In the genomic region with DNA sequence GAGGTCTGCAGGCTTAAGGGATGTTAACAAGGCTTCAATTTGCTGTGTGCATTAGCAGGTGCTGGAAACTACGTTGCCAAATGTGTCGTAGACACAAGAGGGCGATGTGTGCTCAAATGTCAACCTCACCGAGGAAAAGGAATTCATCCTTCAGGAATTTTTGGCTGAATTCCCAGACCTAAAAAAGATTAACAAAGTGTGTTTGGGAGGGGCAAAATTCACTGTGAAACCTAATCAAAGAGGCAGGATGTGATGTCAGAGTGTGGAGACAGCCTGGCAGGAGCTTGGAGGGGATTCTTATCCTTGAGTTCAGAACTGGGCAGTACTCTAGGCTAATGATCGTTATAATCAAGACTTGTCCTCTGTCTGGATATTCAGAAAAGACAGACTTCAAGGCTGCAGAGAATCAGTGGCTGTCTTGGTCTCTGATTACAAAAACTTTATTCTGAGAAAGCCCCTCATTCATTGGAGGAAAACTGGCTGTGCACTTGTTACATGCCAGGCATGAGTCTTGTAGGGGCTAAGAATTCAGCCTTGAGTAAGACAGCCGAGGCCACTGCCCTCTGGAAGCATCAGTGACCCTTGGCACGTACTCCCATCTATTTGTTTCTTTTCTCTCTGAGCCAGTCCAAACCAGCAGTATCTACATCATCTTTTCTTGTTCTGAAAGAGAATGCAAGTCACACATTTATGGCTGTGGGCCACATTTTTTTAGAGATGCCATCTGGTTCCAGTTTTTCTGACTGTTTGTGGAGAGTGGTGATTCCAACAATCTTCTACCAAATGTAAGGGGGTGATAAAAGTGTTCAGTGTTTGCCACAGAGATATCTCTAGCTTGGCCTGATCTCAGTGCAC, we compare ENCODE assay signal across 10 cellular contexts. TPM values are rescaled to one million over a fixed set of nuclear protein-coding genes. Genes with fewer than 3 reads are reported as not detected.
DNase-seq lines count a peak whose midpoint lies in the region; ATAC-seq and TF ChIP-seq lines count a peak whose summit lies in the region.
"Had no signal": no experiment of that assay in that cellular context is flagged by ENCODE, and none has a peak within 500 bp of the region (broad histone marks: within the 10 kb centered on the region; RNA-seq: fewer than 3 reads in every experiment).

No MANE protein-coding gene starts in this region.

- H3K9me3 Mint-ChIP-seq in CD4-positive, alpha-beta T cell, result no peaks in the 10 kb centered on the region
- H3K9me3 Mint-ChIP-seq in endothelial cell (ENCODE audit: unreplicated experiment) (no peaks in the 10 kb centered on the region), memory B cell (no peaks in the 10 kb centered on the region)
- no peaks in the 10 kb centered on the region for H3K9me3 Mint-ChIP-seq in activated T-helper 2 cell treated with anti-CD3 and anti-CD28 coated beads, Interferon-gamma antibody, Interleukin-2, Interleukin-4, amounts not matched to agents 10 μg/mL and 5 μg/mL and 100 μg/mL, durations not matched to agents 14 hours and 24 hours and 36 hours

- peaks cover 11 to 19% (median 18%) of the 10 kb centered on the region in 4 donors for H3K4me1 ChIP-seq in upper lobe of left lung

- no peaks in the 10 kb centered on the region for H3K36me3 Mint-ChIP-seq in CD4-positive, alpha-beta T cell (ENCODE audit: low read depth)
- H3K36me3 Mint-ChIP-seq in endothelial cell (ENCODE audit: low read depth, unreplicated experiment), result no peaks in the 10 kb centered on the region
- no peaks in the 10 kb centered on the region for H3K36me3 Mint-ChIP-seq in memory B cell
- H3K36me3 Mint-ChIP-seq in activated T-helper 2 cell treated with anti-CD3 and anti-CD28 coated beads, Interferon-gamma antibody, Interleukin-2, Interleukin-4, amounts not matched to agents 10 μg/mL and 5 μg/mL and 100 μg/mL, durations not matched to agents 14 hours and 24 hours and 36 hours (ENCODE audit: low read depth), result no peaks in the 10 kb centered on the region

- H3K4me1 Mint-ChIP-seq in CD4-positive, alpha-beta T cell (ENCODE audit: low read depth), result peaks cover 25% of the 10 kb centered on the region
- H3K4me1 Mint-ChIP-seq in endothelial cell (ENCODE audit: unreplicated experiment) (no peaks in the 10 kb centered on the region), memory B cell (peaks cover 23% of the 10 kb centered on the region)
- H3K4me1 Mint-ChIP-seq in activated T-helper 2 cell treated with anti-CD3 and anti-CD28 coated beads, Interferon-gamma antibody, Interleukin-2, Interleukin-4, amounts not matched to agents 10 μg/mL and 5 μg/mL and 100 μg/mL, durations not matched to agents 14 hours and 24 hours and 36 hours (ENCODE audit: low read depth), result peaks cover 34% of the 10 kb centered on the region

- peak in 1 of 4 donors; percentile 10 for TF ChIP-seq POLR2A in upper lobe of left lung (IDR thresholded peaks at IDR 0.05)

- no peak for ATAC-seq in CD4-positive, alpha-beta T cell (ENCODE audit: poor library complexity)
- ATAC-seq in GM19463 (IDR thresholded peaks at IDR 0.05; ENCODE audit: unreplicated experiment) (peak; percentile 38), memory B cell (ENCODE audit: low read depth) (no peak), upper lobe of left lung (ENCODE audit: low FRiP score in 2 of 2) (peak; percentile 79 to 83)

- H3K27ac ChIP-seq in CD4-positive, alpha-beta T cell (ENCODE audit: low read depth, low read length), result no peak overlapping the region
- H3K27ac ChIP-seq in upper lobe of left lung, result peak overlapping the region; percentile 65 to 75 (median 71)

- no peak for TF ChIP-seq CTCF in CD4-positive, alpha-beta T cell (IDR thresholded peaks at IDR 0.05)
- TF ChIP-seq CTCF in endothelial cell (IDR thresholded peaks at IDR 0.05; ENCODE audit: unreplicated experiment) (peak; percentile 31), upper lobe of left lung (IDR thresholded peaks at IDR 0.05) (peak; percentile 48 to 74 (median 54))

- WGBS in upper lobe of left lung, 2 donors, result 12 to 14% methylated on average over 5 to 7 of the region's 7 CpGs

- intact Hi-C loops in CD4-positive, alpha-beta T cell (cut with DNase I, micrococcal nuclease), result loop anchor here in 1 of 2 experiments (2.0 kb wide), 1 partner anchor 362 kb away; no protein-coding TSS in a partner anchor
- intact Hi-C loops in activated T-helper 2 cell treated with anti-CD3 and anti-CD28 coated beads, Interferon-gamma antibody, Interleukin-2, Interleukin-4, amounts not matched to agents 10 μg/mL and 5 μg/mL and 100 μg/mL, durations not matched to agents 14 hours and 24 hours and 36 hours (cut with micrococcal nuclease), result loop anchor here (5.0 kb wide), 1 partner anchor 361 kb away; no protein-coding TSS in a partner anchor

- H3K27ac Mint-ChIP-seq in CD4-positive, alpha-beta T cell, result peak overlapping the region; percentile 22
- no peak overlapping the region for H3K27ac Mint-ChIP-seq in endothelial cell (ENCODE audit: unreplicated experiment)
- H3K27ac Mint-ChIP-seq in memory B cell, result peak overlapping the region; percentile 48
- H3K27ac Mint-ChIP-seq in activated T-helper 2 cell treated with anti-CD3 and anti-CD28 coated beads, Interferon-gamma antibody, Interleukin-2, Interleukin-4, amounts not matched to agents 10 μg/mL and 5 μg/mL and 100 μg/mL, durations not matched to agents 14 hours and 24 hours and 36 hours, result no peak overlapping the region

- no peaks in the 10 kb centered on the region for H3K9me3 ChIP-seq in CD4-positive, alpha-beta T cell (ENCODE audit: control insufficient read depth, low read length)
- no peaks in the 10 kb centered on the region for H3K9me3 ChIP-seq in upper lobe of left lung

- CTCF ChIA-PET in CD4-positive, alpha-beta T cell (lab: Charles Lee), result no interaction called here

- DNase-seq in CD4-positive, alpha-beta T cell, result no peak
- DNase-seq in LoVo (ENCODE audit: low spot score) (peak; percentile 95), SHP77 treated with DMSO at 0.1 percent for 48 hours (lab: John Stamatoyannopoulos, UW) (peak; percentile 36), endothelial cell (ENCODE audit: low spot score) (peak; percentile 60), memory B cell (ENCODE audit: low spot score in 2 of 2) (no peak), upper lobe of left lung (peak in 1 of 2 donors; percentile 60)
- DNase-seq in activated T-helper 2 cell treated with anti-CD3 and anti-CD28 coated beads, Interferon-gamma antibody, Interleukin-2, Interleukin-4, amounts not matched to agents 10 μg/mL and 5 μg/mL and 100 μg/mL, durations not matched to agents 14 hours and 24 hours and 36 hours (ENCODE audit: low spot score), result no peak

- no peak overlapping the region for H3K4me3 Mint-ChIP-seq in CD4-positive, alpha-beta T cell
- H3K4me3 Mint-ChIP-seq in endothelial cell (ENCODE audit: unreplicated experiment) (no peak overlapping the region), memory B cell (no peak overlapping the region)
- H3K4me3 Mint-ChIP-seq in activated T-helper 2 cell treated with anti-CD3 and anti-CD28 coated beads, Interferon-gamma antibody, Interleukin-2, Interleukin-4, amounts not matched to agents 10 μg/mL and 5 μg/mL and 100 μg/mL, durations not matched to agents 14 hours and 24 hours and 36 hours (ENCODE audit: low read depth), result no peak overlapping the region

- no peaks in the 10 kb centered on the region for H3K36me3 ChIP-seq in upper lobe of left lung

- POLR2A ChIA-PET in CD4-positive, alpha-beta T cell (lab: Charles Lee), result no interaction called here

- H3K27me3 Mint-ChIP-seq in CD4-positive, alpha-beta T cell, result no peaks in the 10 kb centered on the region
- no peaks in the 10 kb centered on the region for H3K27me3 Mint-ChIP-seq in endothelial cell (ENCODE audit: unreplicated experiment)
- no peaks in the 10 kb centered on the region for H3K27me3 Mint-ChIP-seq in memory B cell
- no peaks in the 10 kb centered on the region for H3K27me3 Mint-ChIP-seq in activated T-helper 2 cell treated with anti-CD3 and anti-CD28 coated beads, Interferon-gamma antibody, Interleukin-2, Interleukin-4, amounts not matched to agents 10 μg/mL and 5 μg/mL and 100 μg/mL, durations not matched to agents 14 hours and 24 hours and 36 hours (ENCODE audit: low read depth)

- TF ChIP-seq EP300 in upper lobe of left lung (IDR thresholded peaks at IDR 0.05), result peak in 1 of 4 donors; percentile 3

- H3K4me3 ChIP-seq in upper lobe of left lung, result no peak overlapping the region

- no peaks in the 10 kb centered on the region for H3K27me3 ChIP-seq in CD4-positive, alpha-beta T cell (ENCODE audit: control insufficient read depth, insufficient read depth, low read length)
- no peaks in the 10 kb centered on the region for H3K27me3 ChIP-seq in upper lobe of left lung

RNA-seq across cellular contexts. Expression of gene SCYGR1, which starts 18.7 kb away (rescaled TPM):
- total RNA-seq in CD4-positive, alpha-beta T cell, result not detected
- total RNA-seq in endothelial cell (ENCODE audit: unreplicated experiment), result not detected
- total RNA-seq in upper lobe of left lung, result not detected
- total RNA-seq in activated T-helper 2 cell treated with anti-CD3 and anti-CD28 coated beads, Interferon-gamma antibody, Interleukin-2, Interleukin-4, amounts not matched to agents 10 μg/mL and 5 μg/mL and 100 μg/mL, durations not matched to agents 14 hours and 24 hours and 36 hours, result not detected in 2 replicates
- total RNA-seq: T-helper 2 cell treated with Interferon-gamma antibody and Interleukin-4, amounts not matched to agents 100 ng/mL and 5 ng/mL, for 36 hours; urinary bladder had no signal

RNA-seq across cellular contexts. Expression of gene TM4SF20, which starts 27.3 kb away (rescaled TPM):
- total RNA-seq in CD4-positive, alpha-beta T cell, result not detected
- total RNA-seq in endothelial cell (ENCODE audit: unreplicated experiment), result not detected
- not detected for total RNA-seq in upper lobe of left lung
- not detected in 2 replicates for total RNA-seq in activated T-helper 2 cell treated with anti-CD3 and anti-CD28 coated beads, Interferon-gamma antibody, Interleukin-2, Interleukin-4, amounts not matched to agents 10 μg/mL and 5 μg/mL and 100 μg/mL, durations not matched to agents 14 hours and 24 hours and 36 hours
- total RNA-seq: T-helper 2 cell treated with Interferon-gamma antibody and Interleukin-4, amounts not matched to agents 100 ng/mL and 5 ng/mL, for 36 hours; urinary bladder had no signal

Comparison
In these comparisons a context has a peak if more than half of its experiments do, and no peak if none do; other contexts are left out.
1. ATAC-seq: peak in GM19463 (single experiment) and upper lobe of left lung (2 of 2); none in CD4-positive, alpha-beta T cell (single experiment) and memory B cell (single experiment).
2. DNase-seq: peak in LoVo (single experiment), SHP77 treated with DMSO at 0.1 percent for 48 hours (single experiment) and endothelial cell (single experiment); none in CD4-positive, alpha-beta T cell (0 of 10), memory B cell (0 of 2) and activated T-helper 2 cell treated with anti-CD3 and anti-CD28 coated beads, Interferon-gamma antibody, Interleukin-2, Interleukin-4, amounts not matched to agents 10 μg/mL and 5 μg/mL and 100 μg/mL, durations not matched to agents 14 hours and 24 hours and 36 hours (single experiment).
3. H3K27ac Mint-ChIP-seq: peak in CD4-positive, alpha-beta T cell (single experiment) and memory B cell (single experiment); none in endothelial cell (single experiment) and activated T-helper 2 cell treated with anti-CD3 and anti-CD28 coated beads, Interferon-gamma antibody, Interleukin-2, Interleukin-4, amounts not matched to agents 10 μg/mL and 5 μg/mL and 100 μg/mL, durations not matched to agents 14 hours and 24 hours and 36 hours (single experiment).